Comparison of ENCODE assay signal across 1 cellular context in the genomic region with DNA sequence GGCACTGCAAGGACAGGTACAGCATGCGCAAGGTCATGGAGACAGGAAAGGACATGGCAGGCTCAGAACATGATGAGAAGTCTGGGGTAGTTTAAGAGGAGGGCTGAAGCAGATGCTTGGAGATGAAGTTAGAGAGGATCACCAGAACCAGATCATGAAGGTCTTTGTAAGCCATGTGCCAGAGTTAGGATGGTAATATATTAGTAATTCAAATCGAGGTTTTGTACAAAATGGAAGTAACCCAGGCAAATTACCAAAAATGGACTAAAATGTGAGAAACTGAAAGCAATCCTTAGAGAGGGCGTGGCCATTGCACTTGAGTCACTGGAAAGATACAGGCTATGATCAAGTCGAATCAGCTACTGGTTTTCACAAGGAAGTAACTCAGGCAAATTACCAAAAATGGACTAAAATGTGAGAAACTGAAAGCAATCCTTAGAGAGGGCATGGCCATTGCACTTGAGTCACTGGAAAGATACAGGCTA.
TF ChIP-seq lines count a peak whose summit lies in the region.

No MANE protein-coding gene starts in this region.

TF ChIP-seq in IMR-90, 13 proteins besides CTCF, POLR2A, EP300 and RAD21:
- TF ChIP-seq MXI1 (IDR thresholded peaks at IDR 0.05; ENCODE audit: borderline replicate concordance, low read depth, low read length): no peak
- TF ChIP-seq, protein P1, sequence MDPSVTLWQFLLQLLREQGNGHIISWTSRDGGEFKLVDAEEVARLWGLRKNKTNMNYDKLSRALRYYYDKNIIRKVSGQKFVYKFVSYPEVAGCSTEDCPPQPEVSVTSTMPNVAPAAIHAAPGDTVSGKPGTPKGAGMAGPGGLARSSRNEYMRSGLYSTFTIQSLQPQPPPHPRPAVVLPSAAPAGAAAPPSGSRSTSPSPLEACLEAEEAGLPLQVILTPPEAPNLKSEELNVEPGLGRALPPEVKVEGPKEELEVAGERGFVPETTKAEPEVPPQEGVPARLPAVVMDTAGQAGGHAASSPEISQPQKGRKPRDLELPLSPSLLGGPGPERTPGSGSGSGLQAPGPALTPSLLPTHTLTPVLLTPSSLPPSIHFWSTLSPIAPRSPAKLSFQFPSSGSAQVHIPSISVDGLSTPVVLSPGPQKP (IDR thresholded peaks at IDR 0.05; ENCODE audit: borderline replicate concordance, low read depth, low read length): no peak
- TF ChIP-seq, protein P2, sequence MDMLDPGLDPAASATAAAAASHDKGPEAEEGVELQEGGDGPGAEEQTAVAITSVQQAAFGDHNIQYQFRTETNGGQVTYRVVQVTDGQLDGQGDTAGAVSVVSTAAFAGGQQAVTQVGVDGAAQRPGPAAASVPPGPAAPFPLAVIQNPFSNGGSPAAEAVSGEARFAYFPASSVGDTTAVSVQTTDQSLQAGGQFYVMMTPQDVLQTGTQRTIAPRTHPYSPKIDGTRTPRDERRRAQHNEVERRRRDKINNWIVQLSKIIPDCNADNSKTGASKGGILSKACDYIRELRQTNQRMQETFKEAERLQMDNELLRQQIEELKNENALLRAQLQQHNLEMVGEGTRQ (IDR thresholded peaks at IDR 0.05; ENCODE audit: low read depth, low read length): no peak
- TF ChIP-seq SMC3 (IDR thresholded peaks at IDR 0.05; ENCODE audit: low read depth, low read length): no peak
- no peak for TF ChIP-seq RFX5 (IDR thresholded peaks at IDR 0.05; ENCODE audit: low read depth, low read length)
- TF ChIP-seq CEBPB (IDR thresholded peaks at IDR 0.05; ENCODE audit: low read depth, low read length): no peak
- no peak for TF ChIP-seq NFE2L2 (IDR thresholded peaks at IDR 0.05; ENCODE audit: low read depth, low read length)
- no peak for TF ChIP-seq CHD1 (IDR thresholded peaks at IDR 0.05; ENCODE audit: low read depth, low read length)
- no peak for TF ChIP-seq FOS (IDR thresholded peaks at IDR 0.05; ENCODE audit: low read depth, low read length)
- no peak for TF ChIP-seq MAZ (IDR thresholded peaks at IDR 0.05; ENCODE audit: borderline replicate concordance, low read depth, low read length)
- no peak for TF ChIP-seq MAFK (IDR thresholded peaks at IDR 0.05; ENCODE audit: low read depth, low read length)
